Comparison of ENCODE assay signal across 18 cellular contexts in genomic region chr11:67167715-67168114, GRCh38. TPM values are rescaled to one million over a fixed set of nuclear protein-coding genes. Genes with fewer than 3 reads are reported as not detected.
DNase-seq lines count a peak whose midpoint lies in the region; ATAC-seq, FAIRE-seq and TF ChIP-seq lines count a peak whose summit lies in the region.
"Had no signal": no experiment of that assay in that cellular context is flagged by ENCODE, and none has a peak within 500 bp of the region (broad histone marks: within the 10 kb centered on the region; RNA-seq: fewer than 3 reads in every experiment).

No MANE protein-coding gene starts in this region.

- H3K27me3 Mint-ChIP-seq in HFFc6 (ENCODE audit: insufficient read depth), result peaks cover 1% of the 10 kb centered on the region; the same call in 1 of the 2 replicates
- no peaks in the 10 kb centered on the region for H3K27me3 Mint-ChIP-seq in activated naive CD8-positive, alpha-beta T cell treated with anti-CD3 and anti-CD28 coated beads for 36 hours
- H3K27me3 Mint-ChIP-seq in naive thymus-derived CD4-positive, alpha-beta T cell, result no peaks in the 10 kb centered on the region

- CTCF ChIA-PET in A549 (lab: Yijun Ruan, JAX), result interaction anchor here (0.6 to 5.6 kb wide), 20 partner anchors 7 to 91 kb away, joined by 3 to 39 read pairs (median 4); partner anchors contain the start of gene KDM2A
- CTCF ChIA-PET in naive thymus-derived CD4-positive, alpha-beta T cell (lab: Charles Lee), result interaction anchor here (0.6 to 4.6 kb wide), 14 partner anchors 10 to 374 kb away, joined by 3 to 20 read pairs (median 4); partner anchors contain the start of gene KDM2A

- no peak for ATAC-seq in A549
- ATAC-seq in naive thymus-derived CD4-positive, alpha-beta T cell, result no peak
- no peak for ATAC-seq in sciatic nerve

- peak overlapping the region; percentile 82 for H3K27ac Mint-ChIP-seq in HFFc6
- peak overlapping the region; percentile 28 for H3K27ac Mint-ChIP-seq in activated naive CD8-positive, alpha-beta T cell treated with anti-CD3 and anti-CD28 coated beads for 36 hours
- peak overlapping the region in 3 of 9 donors; percentile 6 to 26 (median 19) for H3K27ac Mint-ChIP-seq in naive thymus-derived CD4-positive, alpha-beta T cell
- H3K27ac Mint-ChIP-seq: activated naive CD4-positive, alpha-beta T cell treated with anti-CD3 and anti-CD28 coated beads for 36 hours; activated T-helper 1 cell treated with anti-CD3 and anti-CD28 coated beads, Interleukin-12 subunit alpha, Interleukin-12 subunit beta, Interleukin-2, Interleukin-4 antibody, amounts not matched to agents 30 ng/mL and 10 ng/mL and 1 ng/mL, durations not matched to agents 14 hours and 24 hours and 36 hours; endodermal cell had no signal

- H3K9me3 Mint-ChIP-seq in HFFc6, result no peaks in the 10 kb centered on the region
- no peaks in the 10 kb centered on the region for H3K9me3 Mint-ChIP-seq in activated naive CD8-positive, alpha-beta T cell treated with anti-CD3 and anti-CD28 coated beads for 36 hours
- no peaks in the 10 kb centered on the region for H3K9me3 Mint-ChIP-seq in naive thymus-derived CD4-positive, alpha-beta T cell
- H3K9me3 Mint-ChIP-seq: activated naive CD4-positive, alpha-beta T cell treated with anti-CD3 and anti-CD28 coated beads for 36 hours; activated T-helper 1 cell treated with anti-CD3 and anti-CD28 coated beads, Interleukin-12 subunit alpha, Interleukin-12 subunit beta, Interleukin-2, Interleukin-4 antibody, amounts not matched to agents 30 ng/mL and 10 ng/mL and 1 ng/mL, durations not matched to agents 14 hours and 24 hours and 36 hours; endodermal cell had no signal

- H3K36me3 ChIP-seq in naive thymus-derived CD4-positive, alpha-beta T cell (ENCODE audit: control insufficient read depth in 2 of 3, insufficient read depth in 3 of 3, low read length in 3 of 3), result peaks cover 0 to 5% (median 0%) of the 10 kb centered on the region in 3 experiments
- H3K36me3 ChIP-seq: cardiac muscle cell had no signal

- peak overlapping the region; percentile 66 to 83; a peak in 5 of 6 replicates for H3K27ac ChIP-seq in A549
- peak overlapping the region; percentile 14 for H3K27ac ChIP-seq in naive thymus-derived CD4-positive, alpha-beta T cell (ENCODE audit: low read depth, low read length)
- H3K27ac ChIP-seq: cardiac muscle cell, coronary artery, KMS-11, upper lobe of left lung had no signal

- TF ChIP-seq POLR2A in A549 (IDR thresholded peaks at IDR 0.05; ENCODE audit: low read length), result no peak

- no peak for TF ChIP-seq EP300 in A549 (IDR thresholded peaks at IDR 0.05)

- H3K9me3 ChIP-seq in A549, result no peaks in the 10 kb centered on the region
- H3K9me3 ChIP-seq in naive thymus-derived CD4-positive, alpha-beta T cell (ENCODE audit: control insufficient read depth in 2 of 3, low read length in 3 of 3), result no peaks in the 10 kb centered on the region
- H3K9me3 ChIP-seq: upper lobe of left lung had no signal

- intact Hi-C loops in naive thymus-derived CD4-positive, alpha-beta T cell (cut with micrococcal nuclease), result loop anchor here (1.0 kb wide), 2 partner anchors 48 to 86 kb away; partner anchors contain the start of gene KDM2A (in 1 of the 2)
- intact Hi-C loops in sciatic nerve (cut with DNase I), result no loop called here

- no peak overlapping the region for H3K4me3 ChIP-seq in A549
- no peak overlapping the region for H3K4me3 ChIP-seq in naive thymus-derived CD4-positive, alpha-beta T cell (ENCODE audit: low read length)
- H3K4me3 ChIP-seq: cardiac muscle cell, coronary artery, upper lobe of left lung had no signal

- peaks cover 28% of the 10 kb centered on the region for H3K36me3 Mint-ChIP-seq in HFFc6 (ENCODE audit: low read depth)
- peaks cover 14% of the 10 kb centered on the region for H3K36me3 Mint-ChIP-seq in activated naive CD8-positive, alpha-beta T cell treated with anti-CD3 and anti-CD28 coated beads for 36 hours
- peaks cover 0 to 22% (median 10%) of the 10 kb centered on the region in 5 donors for H3K36me3 Mint-ChIP-seq in naive thymus-derived CD4-positive, alpha-beta T cell

- no peak for TF ChIP-seq CTCF in A549 (IDR thresholded peaks at IDR 0.05)
- no peak for TF ChIP-seq CTCF in HFFc6 (IDR thresholded peaks at IDR 0.05)
- TF ChIP-seq CTCF in GM10266 (IDR thresholded peaks at IDR 0.05; ENCODE audit: control insufficient read depth, insufficient read depth, low read depth, missing control alignments), result no peak

- FAIRE-seq in A549 (lab: Jason Lieb, UNC), result no peak
- FAIRE-seq: frontal cortex had no signal

- no peak for TF ChIP-seq RAD21 in A549 (conservative IDR thresholded peaks at IDR 0.05 in 1 of 2, IDR thresholded peaks at IDR 0.05 in 1 of 2)

- 51% methylated on average over 1 of the region's 1 CpG for WGBS in A549 (ENCODE audit: missing lambda C conversion rate)

- peaks cover 62% of the 10 kb centered on the region for H3K4me1 Mint-ChIP-seq in HFFc6 (ENCODE audit: low read depth)
- H3K4me1 Mint-ChIP-seq in activated naive CD8-positive, alpha-beta T cell treated with anti-CD3 and anti-CD28 coated beads for 36 hours, result peaks cover 30% of the 10 kb centered on the region
- peaks cover 20 to 71% (median 60%) of the 10 kb centered on the region in 7 donors for H3K4me1 Mint-ChIP-seq in naive thymus-derived CD4-positive, alpha-beta T cell

- DNase-seq in A549 (ENCODE audit: low read depth in 1 of 2, low spot score in 1 of 2) (no peak), HFFc6 (peak; percentile 6), sciatic nerve (ENCODE audit: low spot score) (no peak), GM10266 (ENCODE audit: extremely low spot score) (no peak), AG20443 (ENCODE audit: low spot score) (no peak), DMS153 treated with DMSO at 0.1 percent for 48 hours (lab: John Stamatoyannopoulos, UW; ENCODE audit: unreplicated experiment) (no peak)
- DNase-seq in activated naive CD8-positive, alpha-beta T cell treated with anti-CD3 and anti-CD28 coated beads for 36 hours, result no peak
- DNase-seq in naive thymus-derived CD4-positive, alpha-beta T cell, result no peak
- DNase-seq: endodermal cell, NCI-H1417 treated with DMSO at 0.1 percent for 48 hours, occipital lobe had no signal

- POLR2A ChIA-PET in A549 (lab: Yijun Ruan, JAX), result no interaction called here
- POLR2A ChIA-PET in naive thymus-derived CD4-positive, alpha-beta T cell (lab: Charles Lee), result interaction anchor here (0.6 to 0.8 kb wide), 3 partner anchors 9 to 546 kb away, joined by 3 read pairs; no protein-coding TSS in a partner anchor

- no peaks in the 10 kb centered on the region for H3K27me3 ChIP-seq in naive thymus-derived CD4-positive, alpha-beta T cell (ENCODE audit: control insufficient read depth in 2 of 2, insufficient read depth in 2 of 2, low read length in 2 of 2)
- H3K27me3 ChIP-seq: cardiac muscle cell, upper lobe of left lung had no signal

- peak overlapping the region; percentile 62 for H3K4me2 ChIP-seq in A549
- H3K4me2 ChIP-seq: KMS-11 had no signal

- peak overlapping the region; percentile 16 for H3K4me3 Mint-ChIP-seq in HFFc6
- no peak overlapping the region for H3K4me3 Mint-ChIP-seq in activated naive CD8-positive, alpha-beta T cell treated with anti-CD3 and anti-CD28 coated beads for 36 hours
- no peak overlapping the region for H3K4me3 Mint-ChIP-seq in naive thymus-derived CD4-positive, alpha-beta T cell
- H3K4me3 Mint-ChIP-seq: activated naive CD4-positive, alpha-beta T cell treated with anti-CD3 and anti-CD28 coated beads for 36 hours; activated T-helper 1 cell treated with anti-CD3 and anti-CD28 coated beads, Interleukin-12 subunit alpha, Interleukin-12 subunit beta, Interleukin-2, Interleukin-4 antibody, amounts not matched to agents 30 ng/mL and 10 ng/mL and 1 ng/mL, durations not matched to agents 14 hours and 24 hours and 36 hours; endodermal cell had no signal

- H3K4me1 ChIP-seq in A549, result peaks cover 32% of the 10 kb centered on the region
- H3K4me1 ChIP-seq in naive thymus-derived CD4-positive, alpha-beta T cell (ENCODE audit: control insufficient read depth in 2 of 2, insufficient read depth in 2 of 2, low read length in 2 of 2), result peaks cover 0 to 3% of the 10 kb centered on the region in 2 donors

TF ChIP-seq in A549, 52 proteins besides CTCF, POLR2A, EP300 and RAD21:
- no peak for TF ChIP-seq MAX (IDR thresholded peaks at IDR 0.05)
- TF ChIP-seq JUN (IDR thresholded peaks at IDR 0.05), result no peak
- TF ChIP-seq GATA3 (IDR thresholded peaks at IDR 0.05; ENCODE audit: borderline replicate concordance), result no peak
- TF ChIP-seq KDM5A (IDR thresholded peaks at IDR 0.05), result no peak
- no peak for TF ChIP-seq HOXB13 (CRISPR knock-in tag; IDR thresholded peaks at IDR 0.05; ENCODE audit: low read depth)

RNA-seq across cellular contexts. Expression of gene KDM2A, which starts 48.7 kb away (rescaled TPM):
- polyA plus RNA-seq in A549 (2011; rRNA removed) (42.8 and 48.0 TPM in 2 replicates), A549 (2017; fragmentation: RNase III; extraction: RNeasy Plus Mini Kit Qiagen cat#74134 plus additional on column Dnase treatment) (34.5 TPM in 3 replicates)
- polyA plus RNA-seq in A549 (2012; cell fraction: cytosol; rRNA removed), result 34.5 and 41.2 TPM in 2 replicates
- 120 and 122 TPM in 2 replicates for polyA plus RNA-seq in A549 (2012; cell fraction: nucleus; rRNA removed)
- polyA minus RNA-seq in A549 (2011; rRNA and poly(A)+ RNA removed), result 89.4 and 97.8 TPM in 2 replicates
- total RNA-seq in HFFc6 (2021; fragmentation: NEBNext Ultra II Directional; extraction: Animal tissue kit (Norgen Biotek cat#: 25700)), result 10 to 100 TPM; 46.1 to 55.0 (median 49.7) TPM
- 10 to 100 TPM; 77.4 to 80.9 TPM for total RNA-seq in activated naive CD8-positive, alpha-beta T cell treated with anti-CD3 and anti-CD28 coated beads for 36 hours
- 100 to 1,000 TPM; 146 to 298 (median 233) TPM for total RNA-seq in naive thymus-derived CD4-positive, alpha-beta T cell
- 10 to 100 TPM in 1 of 2 donors, 1 to 10 TPM in 1; 8.7 to 18.6 TPM for polyA plus RNA-seq in naive thymus-derived CD4-positive, alpha-beta T cell
- total RNA-seq in sciatic nerve, result 92.8 TPM
